8 cellular contexts compared by ENCODE assay signal in genomic region chr20:47792021-47792618, GRCh38. TPM values are rescaled to one million over a fixed set of nuclear protein-coding genes. Genes with fewer than 3 reads are reported as not detected.
A peak's percentile ranks its signal among the peaks of the same experiment; 100 is the strongest.
DNase-seq lines count a peak whose midpoint lies in the region; ATAC-seq and TF ChIP-seq lines count a peak whose summit lies in the region.

No MANE protein-coding gene starts in this region.

- H3K27me3 ChIP-seq in Peyer's patch (no peaks in the 10 kb centered on the region), rectal smooth muscle tissue (ENCODE audit: control insufficient read depth, insufficient read depth, low read length) (no peaks in the 10 kb centered on the region)

- no peak overlapping the region for H3K9ac ChIP-seq in rectal smooth muscle tissue (ENCODE audit: low read length)

- H3K4me1 ChIP-seq in Peyer's patch (peaks cover 0 to 6% (median 0%) of the 10 kb centered on the region in 4 donors), rectal smooth muscle tissue (ENCODE audit: control insufficient read depth, insufficient read depth, low read length) (peaks cover 21% of the 10 kb centered on the region)

- no peak overlapping the region for H3K4me3 Mint-ChIP-seq in T-helper 17 cell

- TF ChIP-seq POLR2A in Peyer's patch (IDR thresholded peaks at IDR 0.05) = no peak

- H3K4me3 ChIP-seq in Peyer's patch (no peak overlapping the region), fibroblast of the aortic adventitia (ENCODE audit: low read depth, low read length) (no peak overlapping the region), rectal smooth muscle tissue (ENCODE audit: low read length) (no peak overlapping the region)

- no peaks in the 10 kb centered on the region for H3K36me3 ChIP-seq in Peyer's patch
- no peaks in the 10 kb centered on the region for H3K36me3 ChIP-seq in rectal smooth muscle tissue (ENCODE audit: control insufficient read depth, insufficient read depth, low read length)

- H3K27ac ChIP-seq in Peyer's patch (peak overlapping the region in 3 of 4 donors; percentile 14 to 71 (median 39)), rectal smooth muscle tissue (ENCODE audit: low read depth, low read length) (peak overlapping the region; percentile 85)

- H3K27ac Mint-ChIP-seq in T-helper 17 cell = no peak overlapping the region

- DNase-seq in GM03348 (ENCODE audit: low spot score) (peak; percentile 78), Peyer's patch (peak in 1 of 3 donors; percentile 62), fibroblast of the aortic adventitia (ENCODE audit: low read depth) (peak; percentile 99), T-helper 17 cell (no peak), activated gamma-delta T cell (lab: John Stamatoyannopoulos, UW) (no peak), T-helper 2 cell (no peak)

- ATAC-seq in GM19467 (IDR thresholded peaks at IDR 0.05; ENCODE audit: unreplicated experiment) (no peak), T-helper 17 cell (no peak)

- H3K27me3 Mint-ChIP-seq in T-helper 17 cell = peaks cover 51% of the 10 kb centered on the region

- no peaks in the 10 kb centered on the region for H3K4me1 Mint-ChIP-seq in T-helper 17 cell

- H3K36me3 Mint-ChIP-seq in T-helper 17 cell (ENCODE audit: low read depth) = peaks cover 2% of the 10 kb centered on the region

- H3K9me3 ChIP-seq in Peyer's patch (no peaks in the 10 kb centered on the region), T-helper 17 cell (ENCODE audit: control insufficient read depth, low read length, poor library complexity, severe bottlenecking) (no peaks in the 10 kb centered on the region)

- TF ChIP-seq CTCF in Peyer's patch (IDR thresholded peaks at IDR 0.05) (no peak), fibroblast of the aortic adventitia (IDR thresholded peaks at IDR 0.05; ENCODE audit: insufficient read depth, low read length) (no peak)

RNA-seq across cellular contexts. Expression of gene SULF2, which starts 6.8 kb away (rescaled TPM):
- total RNA-seq in Peyer's patch (100 to 1,000 TPM in 1 of 4 donors, 10 to 100 TPM in 3; 32.4 to 168 (median 52.5) TPM), fibroblast of the aortic adventitia (ENCODE audit: low replicate concordance) (1.9 and 55.8 TPM in 2 replicates), T-helper 17 cell (1 to 10 TPM; 4.2 to 6.5 TPM)

Comparison
In these comparisons a context has a peak if more than half of its experiments do, and no peak if none do; other contexts are left out.
1. DNase-seq: peak in GM03348 (single experiment) and fibroblast of the aortic adventitia (single experiment); none in T-helper 17 cell (0 of 3), activated gamma-delta T cell (single experiment) and T-helper 2 cell (0 of 5).